8 cellular contexts compared by ENCODE assay signal in genomic region chr9:66901141-66901540, GRCh38. TPM values are rescaled to one million over a fixed set of nuclear protein-coding genes. Genes with fewer than 3 reads are reported as not detected.
DNase-seq lines count a peak whose midpoint lies in the region; ATAC-seq and TF ChIP-seq lines count a peak whose summit lies in the region.
"Not testable (repeated sequence)": the region's sequence is repeated elsewhere in the genome, so short reads cannot be mapped to it uniquely, and the experiment has no call there.

No MANE protein-coding gene starts in this region.

- TF ChIP-seq EP300 in SK-N-SH (IDR thresholded peaks at IDR 0.05; ENCODE audit: borderline replicate concordance in 1 of 2, low read depth in 1 of 2, low read length in 1 of 2) = not testable (repeated sequence)

- not testable (repeated sequence) for H2AFZ ChIP-seq in SK-N-SH (ENCODE audit: low read depth)

- H3K36me3 Mint-ChIP-seq in MCF 10A (ENCODE audit: insufficient read depth, unreplicated experiment) = peaks cover 16% of the 10 kb centered on the region
- not testable (repeated sequence) for H3K36me3 Mint-ChIP-seq in nephron (ENCODE audit: low read depth)

- ATAC-seq in GM21786 (IDR thresholded peaks at IDR 0.05; ENCODE audit: unreplicated experiment) = peak; percentile 24
- ATAC-seq in HG03342 (IDR thresholded peaks at IDR 0.05; ENCODE audit: unreplicated experiment) = peak; percentile 18
- ATAC-seq in heart right ventricle = peak in 4 of 8 donors; percentile 15 to 46 (median 34)

- H3K79me2 ChIP-seq in SK-N-SH (ENCODE audit: insufficient read depth) = not testable (repeated sequence)

- H3K4me3 ChIP-seq in GM12875 (ENCODE audit: low read depth, low read length) = peak overlapping the region; percentile 45
- peak overlapping the region; percentile 49 to 59 for H3K4me3 ChIP-seq in SK-N-SH (ENCODE audit: low read depth in 2 of 2, low read length in 1 of 2)
- peak overlapping the region; percentile 14 to 67 (median 64) for H3K4me3 ChIP-seq in heart right ventricle
- peak overlapping the region; percentile 60 to 61 for H3K4me3 ChIP-seq in tibial artery

- not testable (repeated sequence) for H3K4me1 ChIP-seq in SK-N-SH (ENCODE audit: control insufficient read depth in 1 of 2, insufficient read depth in 2 of 2, low read depth in 1 of 2, low read length in 1 of 2); heart right ventricle; tibial artery

- not testable (repeated sequence) for H3K9me3 Mint-ChIP-seq in MCF 10A (ENCODE audit: unreplicated experiment); nephron

- not testable (repeated sequence) for H3K27me3 Mint-ChIP-seq in MCF 10A (ENCODE audit: insufficient read depth, unreplicated experiment); nephron (ENCODE audit: low read depth)

- not testable (repeated sequence) for DNase-seq in SK-N-SH, heart right ventricle, tibial artery
- DNase-seq in MCF 10A (ENCODE audit: unreplicated experiment) = peak; percentile 28

- not testable (repeated sequence) for TF ChIP-seq CTCF in GM12875 (IDR thresholded peaks at IDR 0.05; ENCODE audit: borderline replicate concordance, insufficient read depth, low read depth, low read length); SK-N-SH (IDR thresholded peaks at IDR 0.05); MCF 10A (IDR thresholded peaks at IDR 0.05; ENCODE audit: unreplicated experiment); heart right ventricle (IDR thresholded peaks at IDR 0.05); nephron (IDR thresholded peaks at IDR 0.05; ENCODE audit: unreplicated experiment in 3 of 3); tibial artery (IDR thresholded peaks at IDR 0.05)

- H3K4me2 ChIP-seq in SK-N-SH = peak overlapping the region; percentile 66

- H3K27ac Mint-ChIP-seq in MCF 10A (ENCODE audit: low read depth, unreplicated experiment) (peak overlapping the region; percentile 69), nephron (peak overlapping the region; percentile 64 to 82 (median 65))

- not testable (repeated sequence) for H4K20me1 ChIP-seq in SK-N-SH (ENCODE audit: insufficient read depth)

- peak overlapping the region; percentile 49; the same call in 1 of the 2 replicates for H3K9ac ChIP-seq in SK-N-SH

- not testable (repeated sequence) for H3K4me1 Mint-ChIP-seq in MCF 10A (ENCODE audit: insufficient read depth, unreplicated experiment); nephron

- not testable (repeated sequence) for H3K9me3 ChIP-seq in SK-N-SH, heart right ventricle, tibial artery

- TF ChIP-seq RAD21 in SK-N-SH (IDR thresholded peaks at IDR 0.05; ENCODE audit: low read length) = not testable (repeated sequence)

- not testable (repeated sequence) for H3F3A ChIP-seq in SK-N-SH (replicated peaks; ENCODE audit: insufficient read depth)

- not testable (repeated sequence) for H3K27me3 ChIP-seq in SK-N-SH (ENCODE audit: insufficient read depth); heart right ventricle; tibial artery

- 11% methylated on average over 5 of the region's 8 CpGs for WGBS in SK-N-SH (ENCODE audit: low lambda C conversion rate)
- WGBS in heart right ventricle, 2 donors = 12 to 15% methylated on average over 6 of the region's 8 CpGs

- not testable (repeated sequence) for H3K36me3 ChIP-seq in SK-N-SH (replicated peaks in 1 of 2; ENCODE audit: control insufficient read depth in 1 of 2, insufficient read depth in 2 of 2, low read length in 1 of 2); heart right ventricle; tibial artery

- TSS peak; percentile 49 for BruUV-seq in MCF 10A (replicated peaks; lab: Mats Ljungman, UMichigan)

- POLR2A ChIA-PET in SK-N-SH (lab: Yijun Ruan, JAX); MCF 10A (lab: Yijun Ruan, JAX): not testable (repeated sequence)

- not testable (repeated sequence) for H3K27ac ChIP-seq in SK-N-SH (ENCODE audit: low read depth in 2 of 2, low read length in 1 of 2)
- peak overlapping the region in 9 of 10 donors; percentile 71 to 84 (median 77) for H3K27ac ChIP-seq in heart right ventricle
- peak overlapping the region; percentile 64 to 71 for H3K27ac ChIP-seq in tibial artery

- CTCF ChIA-PET in SK-N-SH (lab: Yijun Ruan, JAX); MCF 10A (lab: Yijun Ruan, JAX): not testable (repeated sequence)

- H3K4me3 Mint-ChIP-seq in MCF 10A (ENCODE audit: unreplicated experiment) = peak overlapping the region; percentile 82
- H3K4me3 Mint-ChIP-seq in nephron = peak overlapping the region; percentile 94 to 98 (median 95)

- not testable (repeated sequence) for H3K9me2 ChIP-seq in SK-N-SH

- intact Hi-C loops in MCF 10A (cut with micrococcal nuclease); heart right ventricle (cut with DNase I); tibial artery (cut with DNase I; ENCODE audit: low total_unique reads): not testable (repeated sequence)

RNA-seq across cellular contexts. Expression of gene ZNF658, which starts 0.6 kb away (rescaled TPM):
- 0.64 and 1.0 TPM in 2 replicates for polyA plus RNA-seq in SK-N-SH (2012; rRNA removed)
- polyA plus RNA-seq in SK-N-SH (2012; cell fraction: cytosol; rRNA removed) = 0.80 and 0.88 TPM in 2 replicates
- 0.85 and 1.6 TPM in 2 replicates for polyA plus RNA-seq in SK-N-SH (2012; cell fraction: nucleus; rRNA removed)
- total RNA-seq in MCF 10A (2022) = 5.3 TPM in 2 replicates
- 10 to 100 TPM in 2 of 10 donors, 1 to 10 TPM in 8; 4.3 to 12.2 (median 7.2) TPM for total RNA-seq in heart right ventricle
- 1 to 10 TPM; 1.1 to 3.3 TPM for polyA plus RNA-seq in heart right ventricle
